Comparison of ENCODE assay signal across 11 cellular contexts in the genomic region with DNA sequence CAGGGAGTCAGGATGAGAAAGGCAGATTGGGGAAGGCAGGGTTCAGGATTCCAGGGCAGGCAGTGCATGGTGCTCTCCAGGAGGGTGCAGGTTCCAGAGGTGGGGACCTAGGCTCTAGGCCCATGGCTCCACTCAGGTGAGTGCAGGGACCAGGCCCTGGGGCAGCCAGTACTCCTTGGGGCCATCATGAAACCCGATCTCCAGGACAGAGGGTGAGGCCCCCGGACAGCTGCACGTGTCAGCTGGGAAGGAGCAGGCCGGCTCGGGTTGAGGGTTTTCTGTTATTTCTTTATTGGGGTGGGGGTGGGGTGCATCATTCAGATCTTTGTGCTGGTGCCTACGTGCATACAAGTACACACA. TPM values are rescaled to one million over a fixed set of nuclear protein-coding genes. Genes with fewer than 3 reads are reported as not detected.
DNase-seq lines count a peak whose midpoint lies in the region; ATAC-seq and TF ChIP-seq lines count a peak whose summit lies in the region.
"Had no signal": no experiment of that assay in that cellular context is flagged by ENCODE, and none has a peak within 500 bp of the region (broad histone marks: within the 10 kb centered on the region; RNA-seq: fewer than 3 reads in every experiment).

No MANE protein-coding gene starts in this region.

- H3K4me3 ChIP-seq in mammary epithelial cell (replicated peaks in 1 of 3; ENCODE audit: insufficient read depth in 1 of 3, low read depth in 2 of 3, low read length in 3 of 3) (no peak overlapping the region), uterus (no peak overlapping the region)

- TF ChIP-seq CTCF in MCF 10A (IDR thresholded peaks at IDR 0.05; ENCODE audit: unreplicated experiment) = no peak
- TF ChIP-seq CTCF in mammary epithelial cell (conservative IDR thresholded peaks at IDR 0.05 in 1 of 2, IDR thresholded peaks at IDR 0.05 in 1 of 2; ENCODE audit: extremely low read depth in 1 of 2, insufficient read depth in 1 of 2, low read depth in 1 of 2, low read length in 2 of 2) = no peak
- no peak for TF ChIP-seq CTCF in uterus (IDR thresholded peaks at IDR 0.05)

- no peak for TF ChIP-seq POLR2A in uterus (IDR thresholded peaks at IDR 0.05)

- H2AFZ ChIP-seq in mammary epithelial cell (ENCODE audit: low read depth, low read length) = no peak overlapping the region

- H3K9ac ChIP-seq in mammary epithelial cell (ENCODE audit: insufficient read depth, low read length) = no peak overlapping the region

- peaks cover 39% of the 10 kb centered on the region for H3K4me1 Mint-ChIP-seq in MCF 10A (ENCODE audit: insufficient read depth, unreplicated experiment)
- H3K4me1 Mint-ChIP-seq in naive B cell = peaks cover 4 to 9% (median 7%) of the 10 kb centered on the region in 3 donors

- BruUV-seq in MCF 10A (replicated peaks; lab: Mats Ljungman, UMichigan) = no TSS peak
- BruUV-seq in mammary epithelial cell (replicated peaks; lab: Mats Ljungman, UMichigan) = no TSS peak

- H3K27ac Mint-ChIP-seq in MCF 10A (ENCODE audit: low read depth, unreplicated experiment) (no peak overlapping the region), naive B cell (peak overlapping the region in 2 of 6 donors; percentile 26 to 49)
- H3K27ac Mint-ChIP-seq: CD4-positive, CD25-positive, alpha-beta regulatory T cell had no signal

- ATAC-seq in naive B cell (ENCODE audit: low read depth in 2 of 2) = no peak

- H3K4me3 Mint-ChIP-seq in MCF 10A (ENCODE audit: unreplicated experiment) (peak overlapping the region; percentile 76), naive B cell (peak overlapping the region in 7 of 8 donors; percentile 31 to 79 (median 41))

- in situ Hi-C loops in mammary epithelial cell (cut with MboI; ENCODE audit: low sequenced_read_pairs in 2 of 2) = loop anchor here (5.0 to 10.0 kb wide), 2 partner anchors 45 to 78 kb away; no protein-coding TSS in a partner anchor

- DNase-seq in MCF 10A (ENCODE audit: unreplicated experiment) (peak; percentile 24), mammary epithelial cell (no peak), caudate nucleus (lab: John Stamatoyannopoulos, UW) (no peak), naive B cell (no peak), uterus (no peak), NOMO-1 treated with dmso at 0.1 percent for 144 hours (lab: John Stamatoyannopoulos, UW; ENCODE audit: unreplicated experiment) (no peak), NCI-H345 (lab: John Stamatoyannopoulos, UW) (no peak)
- no peak for DNase-seq in activated CD8-positive, alpha-beta memory T cell treated with anti-CD3 and anti-CD28 coated beads for 24 hours
- DNase-seq: CD4-positive, CD25-positive, alpha-beta regulatory T cell; mesendoderm had no signal

- H3K4me1 ChIP-seq in mammary epithelial cell (ENCODE audit: insufficient read depth, low read length) (peaks cover 45% of the 10 kb centered on the region), uterus (peaks cover 20 to 60% of the 10 kb centered on the region in 2 donors)

- H3K27ac ChIP-seq in mammary epithelial cell (ENCODE audit: insufficient read depth, low read depth, low read length) (no peak overlapping the region), caudate nucleus (ENCODE audit: low read depth, low read length) (peak overlapping the region; percentile 97), uterus (peak overlapping the region; percentile 93 to 97)

- dilution Hi-C loops in mammary epithelial cell (cut with HindIII; ENCODE audit: low sequenced_read_pairs) = no loop called here

- intact Hi-C loops in MCF 10A (cut with micrococcal nuclease) (loop anchor here (2.0 kb wide), 1 partner anchor 20 kb away; no protein-coding TSS in a partner anchor), mammary epithelial cell (cut with micrococcal nuclease) (loop anchor here (10.0 kb wide), 1 partner anchor 678 kb away; no protein-coding TSS in a partner anchor), uterus (cut with DNase I; ENCODE audit: low total_unique reads) (no loop called here)

- H3K36me3 ChIP-seq in mammary epithelial cell (ENCODE audit: insufficient read depth, low read length) (no peaks in the 10 kb centered on the region), uterus (no peaks in the 10 kb centered on the region)

- H3K9me3 ChIP-seq in mammary epithelial cell (replicated peaks; ENCODE audit: insufficient read depth, low read length) (no peaks in the 10 kb centered on the region), uterus (no peaks in the 10 kb centered on the region)

- no peaks in the 10 kb centered on the region for H4K20me1 ChIP-seq in mammary epithelial cell (ENCODE audit: insufficient read depth, low read length)

- WGBS in mammary epithelial cell (ENCODE audit: low coverage, missing lambda C conversion rate) = 95% methylated on average over 6 of the region's 6 CpGs

- POLR2A ChIA-PET in MCF 10A (lab: Yijun Ruan, JAX) = interaction anchor here (0.7 to 2.1 kb wide), 7 partner anchors 8 to 388 kb away, joined by 3 to 12 read pairs (median 3); a partner anchor contains a TSS

- CTCF ChIA-PET in MCF 10A (lab: Yijun Ruan, JAX) (interaction anchor here (1.1 to 5.7 kb wide), 5 partner anchors 9 to 82 kb away, joined by 3 to 69 read pairs (median 5); no protein-coding TSS in a partner anchor), mammary epithelial cell (lab: Charles Lee; ENCODE audit: low non-redundant PET) (no interaction called here)

- H3K27me3 ChIP-seq in mammary epithelial cell (ENCODE audit: insufficient read depth, low read length) (no peaks in the 10 kb centered on the region), uterus (no peaks in the 10 kb centered on the region)
- H3K27me3 ChIP-seq: SJSA1 had no signal

- H3K27me3 Mint-ChIP-seq in MCF 10A (ENCODE audit: insufficient read depth, unreplicated experiment) (no peaks in the 10 kb centered on the region), naive B cell (peaks cover 0 to 11% (median 4%) of the 10 kb centered on the region in 3 donors)

- peaks cover 4% of the 10 kb centered on the region for H3K36me3 Mint-ChIP-seq in MCF 10A (ENCODE audit: insufficient read depth, unreplicated experiment)
- H3K36me3 Mint-ChIP-seq in naive B cell = no peaks in the 10 kb centered on the region
- H3K36me3 Mint-ChIP-seq: CD4-positive, CD25-positive, alpha-beta regulatory T cell had no signal

- H3K9me3 Mint-ChIP-seq in MCF 10A (ENCODE audit: unreplicated experiment) (no peaks in the 10 kb centered on the region), naive B cell (no peaks in the 10 kb centered on the region)
- H3K9me3 Mint-ChIP-seq: CD4-positive, CD25-positive, alpha-beta regulatory T cell had no signal

- H3K4me2 ChIP-seq in mammary epithelial cell (ENCODE audit: insufficient read depth, low read depth, low read length) = no peak overlapping the region

- H3K79me2 ChIP-seq in mammary epithelial cell (ENCODE audit: insufficient read depth, low read length) = peaks cover 34% of the 10 kb centered on the region

RNA-seq across cellular contexts. Expression of a gene that starts 1.3 kb away (rescaled TPM):
- total RNA-seq in MCF 10A (2022) (75.8 and 78.7 TPM in 2 replicates), mammary epithelial cell (10 to 100 TPM; 25.8 to 42.9 TPM), uterus (100 to 1,000 TPM in 1 of 4 donors, 10 to 100 TPM in 3; 11.2 to 142 (median 18.2) TPM)
- polyA plus RNA-seq in mammary epithelial cell (46.7 TPM), naive B cell (ENCODE audit: low read depth in 6 of 6) (not detected)
- 28.8 TPM for polyA minus RNA-seq in mammary epithelial cell
- polyA plus RNA-seq: CD4-positive, CD25-positive, alpha-beta regulatory T cell had no signal

RNA-seq across cellular contexts. Expression of a gene that starts 40.8 kb away (rescaled TPM):
- total RNA-seq in MCF 10A (2022) (not detected in 2 replicates), mammary epithelial cell (10 to 100 TPM in 1 of 2 donors, under 1 TPM in 1; 0.49 to 42.7 TPM), uterus (1 to 10 TPM in 3 of 4 donors, not detected in 1; 3.3 to 9.4 (median 9.0) TPM)
- polyA plus RNA-seq in mammary epithelial cell (0.84 TPM), naive B cell (ENCODE audit: low read depth in 6 of 6) (not detected)
- 2.3 TPM for polyA minus RNA-seq in mammary epithelial cell
- total RNA-seq: CD4-positive, CD25-positive, alpha-beta regulatory T cell had no signal
- polyA plus RNA-seq: CD4-positive, CD25-positive, alpha-beta regulatory T cell had no signal
